Comparison of ENCODE assay signal across 1 cellular context in genomic region chr16:86751081-86752030, GRCh38.
TF ChIP-seq lines count a peak whose summit lies in the region.

No MANE protein-coding gene starts in this region.

TF ChIP-seq in HEK293, 187 proteins besides CTCF, POLR2A, EP300 and RAD21 (continued from another document):
- no peak for TF ChIP-seq ZBTB10 (tag by site-specific recombination; IDR thresholded peaks at IDR 0.05)
- TF ChIP-seq IKZF3 (tag by site-specific recombination; IDR thresholded peaks at IDR 0.05): no peak
- TF ChIP-seq ZNF670 (tag by site-specific recombination; IDR thresholded peaks at IDR 0.05; ENCODE audit: low read depth): no peak
- TF ChIP-seq ZNF362 (tag by site-specific recombination; IDR thresholded peaks at IDR 0.05): no peak
- no peak for TF ChIP-seq ZNF18 (tag by site-specific recombination; IDR thresholded peaks at IDR 0.05)
- TF ChIP-seq PRDM4 (tag by site-specific recombination; IDR thresholded peaks at IDR 0.05): no peak
- 0 out of 2 replicates have a peak, but pooled peaks have one; percentile 5 for TF ChIP-seq ZIC2 (tag by site-specific recombination; IDR thresholded peaks at IDR 0.05)
- TF ChIP-seq BCL11A (tag by site-specific recombination; IDR thresholded peaks at IDR 0.05; ENCODE audit: low read depth): no peak
- TF ChIP-seq ZNF354C (tag by site-specific recombination; IDR thresholded peaks at IDR 0.05; ENCODE audit: borderline replicate concordance, low read depth): no peak
- TF ChIP-seq ZNF114 (tag by site-specific recombination; IDR thresholded peaks at IDR 0.05): no peak
- TF ChIP-seq ZNF10 (tag by site-specific recombination; IDR thresholded peaks at IDR 0.05): no peak
- TF ChIP-seq ZNF449 (tag by site-specific recombination; IDR thresholded peaks at IDR 0.05): peak; percentile 25; the same call in 1 of the 2 replicates
- TF ChIP-seq ZNF335 (tag by site-specific recombination; conservative IDR thresholded peaks at IDR 0.05): 0 out of 2 replicates have a peak, but pooled peaks have one; percentile 28
- TF ChIP-seq ZNF530 (tag by site-specific recombination; IDR thresholded peaks at IDR 0.05; ENCODE audit: low read depth): no peak
- TF ChIP-seq ZNF623 (tag by site-specific recombination; IDR thresholded peaks at IDR 0.05): no peak
- TF ChIP-seq SCRT1 (tag by site-specific recombination; IDR thresholded peaks at IDR 0.05; ENCODE audit: borderline replicate concordance): no peak
- peak; percentile 15; the same call in 1 of the 2 replicates for TF ChIP-seq ZNF398 (tag by site-specific recombination; IDR thresholded peaks at IDR 0.05)
